Comparison of ENCODE assay signal across 11 cellular contexts in the genomic region with DNA sequence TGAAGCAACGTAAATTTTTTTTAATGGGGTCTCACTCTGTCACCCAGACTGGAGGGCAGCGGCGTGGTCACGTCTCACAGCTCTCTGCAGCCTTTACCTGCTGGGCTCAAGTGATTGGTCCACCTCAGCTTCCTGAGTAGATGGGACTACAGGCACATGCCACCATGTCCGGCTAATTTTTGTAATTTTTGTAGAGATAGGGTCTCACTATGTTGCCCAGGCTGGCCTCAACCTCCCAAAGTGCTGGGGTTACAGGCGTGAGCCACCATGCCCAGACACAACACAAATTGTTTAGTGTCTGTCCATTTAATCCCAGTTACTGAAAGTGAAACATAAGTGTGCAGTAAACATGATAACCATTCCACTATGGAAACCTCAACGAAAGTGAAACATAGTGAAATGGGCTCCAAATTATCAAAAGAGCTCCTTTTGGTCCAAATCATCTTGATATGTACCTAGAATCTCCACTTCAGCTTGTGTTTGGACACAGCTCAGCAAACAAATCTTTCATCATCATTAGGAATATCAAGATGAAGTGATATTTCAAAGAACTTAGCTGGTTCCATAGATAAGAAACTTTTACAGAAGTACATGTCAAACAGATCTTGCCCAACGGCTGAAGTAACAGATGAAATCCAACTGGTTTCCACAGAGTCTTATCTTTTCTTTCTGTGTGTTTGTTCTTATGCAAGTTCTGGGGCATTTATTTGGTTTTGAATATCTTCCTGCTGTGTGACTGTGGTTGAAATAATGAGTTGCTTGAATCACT. TPM values are rescaled to one million over a fixed set of nuclear protein-coding genes. Genes with fewer than 3 reads are reported as not detected.
A peak's percentile ranks its signal among the peaks of the same experiment; 100 is the strongest.
DNase-seq lines count a peak whose midpoint lies in the region; ATAC-seq, FAIRE-seq and TF ChIP-seq lines count a peak whose summit lies in the region.
"Had no signal": no experiment of that assay in that cellular context is flagged by ENCODE, and none has a peak within 500 bp of the region (broad histone marks: within the 10 kb centered on the region; RNA-seq: fewer than 3 reads in every experiment).

No MANE protein-coding gene starts in this region.

- DNase-seq in GM12891 (ENCODE audit: insufficient read length, low spot score) (no peak), NCI-H226 (peak; percentile 50), fibroblast of gingiva (ENCODE audit: low read depth) (peak; percentile 13), psoas muscle (no peak), colonic mucosa (no peak), NCI-H1092 treated with DMSO at 0.1 percent for 48 hours (lab: John Stamatoyannopoulos, UW) (no peak), NCI-H2029 (lab: John Stamatoyannopoulos, UW) (no peak)
- no peak for DNase-seq in activated CD4-positive, alpha-beta T cell treated with anti-CD3 and anti-CD28 coated beads for 4 hours
- DNase-seq: activated CD4-positive, alpha-beta T cell treated with anti-CD3 and anti-CD28 coated beads, Interleukin-2, amount 50 U/mL, for 1 hour; NCI-H146; stimulated activated CD4-positive, alpha-beta T cell treated with anti-CD3 and anti-CD28 coated beads, Interleukin-15, amount 100 ng/mL, for 24 hours had no signal

- no peak overlapping the region for H3K9ac ChIP-seq in colonic mucosa (ENCODE audit: low read depth in 2 of 2, low read length in 2 of 2)

- H3K36me3 ChIP-seq in psoas muscle (ENCODE audit: insufficient read depth in 1 of 2, low read depth in 1 of 2) (no peaks in the 10 kb centered on the region), colonic mucosa (no peaks in the 10 kb centered on the region)

- H3K4me1 ChIP-seq in psoas muscle (peaks cover 29% of the 10 kb centered on the region), colonic mucosa (no peaks in the 10 kb centered on the region)

- H3K27ac ChIP-seq in psoas muscle (peak overlapping the region; percentile 50), colonic mucosa (no peak overlapping the region)

- intact Hi-C loops in psoas muscle (cut with DNase I) (no loop called here), colonic mucosa (cut with DNase I) (no loop called here)

- no peak for ATAC-seq in psoas muscle

- FAIRE-seq in GM12891 (lab: Jason Lieb, UNC) = peak; percentile 56

- TF ChIP-seq CTCF in psoas muscle (IDR thresholded peaks at IDR 0.05) = no peak
- TF ChIP-seq CTCF in colonic mucosa (IDR thresholded peaks at IDR 0.05) = no peak

- H3K4me3 ChIP-seq in psoas muscle = no peak overlapping the region
- no peak overlapping the region for H3K4me3 ChIP-seq in colonic mucosa

- TF ChIP-seq POLR2A in GM12891 (IDR thresholded peaks at IDR 0.05; ENCODE audit: low read depth, low read length) = no peak

- 88 to 94% (median 94%) methylated on average over 8 of the region's 8 CpGs for WGBS in psoas muscle, 3 donors

- H3K27me3 ChIP-seq in psoas muscle (ENCODE audit: insufficient read depth in 3 of 3, low read length in 2 of 3) = no peaks in the 10 kb centered on the region
- no peaks in the 10 kb centered on the region for H3K27me3 ChIP-seq in colonic mucosa

- no peaks in the 10 kb centered on the region for H3K9me3 ChIP-seq in psoas muscle
- H3K9me3 ChIP-seq in colonic mucosa = no peaks in the 10 kb centered on the region

TF ChIP-seq in GM12891, 5 proteins besides CTCF, POLR2A, EP300 and RAD21:
- no peak for TF ChIP-seq TAF1 (IDR thresholded peaks at IDR 0.05; ENCODE audit: low read depth, low read length)
- no peak for TF ChIP-seq PAX5 (IDR thresholded peaks at IDR 0.05; ENCODE audit: insufficient read depth, low read length, severe bottlenecking)
- TF ChIP-seq POLR2AphosphoS5 (IDR thresholded peaks at IDR 0.05; ENCODE audit: low read depth, low read length) = no peak
- no peak for TF ChIP-seq SPI1 (IDR thresholded peaks at IDR 0.05; ENCODE audit: low read depth, low read length)
- no peak for TF ChIP-seq POU2F2 (IDR thresholded peaks at IDR 0.05; ENCODE audit: low read depth, low read length)

RNA-seq across cellular contexts. Expression of a gene that starts 41.2 kb away (rescaled TPM):
- polyA plus RNA-seq in GM12891 (2012; ENCODE audit: low read depth, missing spikeins) = 2.3 TPM
- total RNA-seq in psoas muscle (10 to 100 TPM; 25.4 to 57.3 (median 37.6) TPM), colonic mucosa (10 to 100 TPM; 53.0 to 85.7 TPM)
- polyA plus RNA-seq in psoas muscle = 10 to 100 TPM; 22.0 to 81.5 (median 46.1) TPM

Comparison
In these comparisons a context has a peak if more than half of its experiments do, and no peak if none do; other contexts are left out.
1. DNase-seq: peak in NCI-H226 (single experiment) and fibroblast of gingiva (single experiment); none in GM12891 (single experiment), psoas muscle (0 of 2), activated CD4-positive, alpha-beta T cell treated with anti-CD3 and anti-CD28 coated beads for 4 hours (0 of 2), colonic mucosa (single experiment), NCI-H1092 treated with DMSO at 0.1 percent for 48 hours (single experiment) and NCI-H2029 (single experiment).